ENCODE assay signal across 1 cellular context in genomic region chr17:7217113-7217987, GRCh38.
TF ChIP-seq lines count a peak whose summit lies in the region.

No MANE protein-coding gene starts in this region.

TF ChIP-seq in endothelial cell of umbilical vein, 7 proteins besides CTCF, POLR2A, EP300 and RAD21:
- TF ChIP-seq GATA2 (IDR thresholded peaks at IDR 0.05; ENCODE audit: insufficient read depth, insufficient read length, low read depth, low read length) (no peak), EZH2 (IDR thresholded peaks at IDR 0.05; ENCODE audit: borderline replicate concordance, low read depth, low read length, severe bottlenecking) (no peak), MAX (IDR thresholded peaks at IDR 0.05; ENCODE audit: insufficient read depth, insufficient read length) (no peak), FOS (IDR thresholded peaks at IDR 0.05; ENCODE audit: borderline replicate concordance, insufficient read depth, low read length) (no peak), JUN (IDR thresholded peaks at IDR 0.05; ENCODE audit: borderline replicate concordance, insufficient read depth, insufficient read length, low read depth) (no peak), MYC (IDR thresholded peaks at IDR 0.05; ENCODE audit: low read depth, low read length) (no peak), POLR2AphosphoS5 (IDR thresholded peaks at IDR 0.05; ENCODE audit: insufficient read depth, low read depth, low read length) (no peak)
